8 cellular contexts compared by ENCODE assay signal in the genomic region with DNA sequence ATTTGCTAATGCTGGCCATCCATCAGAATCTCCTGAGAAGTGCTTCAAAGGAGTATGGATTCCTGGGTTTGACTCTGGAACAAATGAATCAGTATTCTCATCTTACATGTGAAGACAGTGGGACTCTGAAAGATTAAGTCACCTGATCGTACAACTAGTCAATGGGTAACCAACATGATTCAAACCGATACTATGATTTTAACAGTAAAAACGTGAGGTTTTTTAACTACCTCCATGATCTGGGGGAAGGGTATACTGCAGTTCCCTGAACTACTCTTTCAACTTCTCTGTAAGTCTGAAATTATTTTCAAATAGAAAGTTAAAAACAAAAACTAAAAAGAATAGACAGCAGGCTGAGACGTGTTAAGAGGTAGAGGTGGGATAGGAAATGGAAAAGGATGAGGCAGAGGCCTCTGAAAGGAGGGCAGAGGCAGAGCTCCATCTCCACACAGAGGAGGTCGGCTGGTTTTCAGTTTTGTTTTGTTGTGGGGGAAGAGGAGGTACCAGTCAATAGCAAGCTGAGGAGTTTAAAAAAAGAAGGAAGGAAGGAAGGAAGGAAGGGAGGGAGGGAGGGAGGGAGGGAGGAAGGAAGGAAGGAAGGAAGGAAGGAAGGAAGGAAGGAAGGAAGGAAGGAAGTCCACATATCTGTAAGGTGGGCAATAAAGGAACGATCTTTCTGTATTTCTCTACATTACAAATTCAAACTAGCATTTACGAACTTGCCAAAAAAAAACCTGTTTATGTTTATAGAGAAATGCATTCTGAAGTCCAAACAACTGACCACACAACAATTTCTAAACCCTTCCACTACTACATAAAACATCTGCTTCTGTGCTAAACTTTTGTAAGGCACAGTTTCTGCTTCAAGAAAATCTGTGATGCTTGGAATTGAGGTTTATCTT.
DNase-seq lines count a peak whose midpoint lies in the region; ATAC-seq and TF ChIP-seq lines count a peak whose summit lies in the region.

No MANE protein-coding gene starts in this region.

- H3K4me3 ChIP-seq in PC-9, result no peak overlapping the region

- no peak overlapping the region for H3K4me2 ChIP-seq in PC-9

- H2AFZ ChIP-seq in PC-9, result no peak overlapping the region

- 0 out of 2 replicates have a peak, but pooled peaks cover 3% of the 10 kb centered on the region for H4K20me1 ChIP-seq in PC-9 (ENCODE audit: insufficient read depth)

- no peaks in the 10 kb centered on the region for H3K9me3 ChIP-seq in PC-9 (ENCODE audit: insufficient read depth, low read depth)

- BruUV-seq in PC-9 (replicated peaks; lab: Mats Ljungman, UMichigan), result no TSS peak

- POLR2A ChIA-PET in PC-9 (lab: Charles Lee; ENCODE audit: unreplicated experiment), result no interaction called here

- ATAC-seq in HG02981 (IDR thresholded peaks at IDR 0.05; ENCODE audit: unreplicated experiment), result peak; percentile 91
- peak; percentile 97 for ATAC-seq in stimulated activated effector memory CD8-positive, alpha-beta T cell treated with anti-CD3 and anti-CD28 coated beads, Interleukin-12 subunit alpha, Interleukin-12 subunit beta, amount 100 ng/mL, for 72 hours
- ATAC-seq in SK-N-SH treated with all-trans-retinoic acid at 6 μM for 48 hours, result no peak

- no peaks in the 10 kb centered on the region; the same call in 1 of the 2 replicates for H3K4me1 ChIP-seq in PC-9 (replicated peaks; ENCODE audit: insufficient read depth)

- peak overlapping the region; percentile 94 for H3K27ac Mint-ChIP-seq in activated T-helper 1 cell treated with anti-CD3 and anti-CD28 coated beads, Interleukin-12 subunit alpha, Interleukin-12 subunit beta, Interleukin-2, Interleukin-4 antibody, amounts not matched to agents 30 ng/mL and 10 ng/mL and 1 ng/mL, durations not matched to agents 14 hours and 24 hours and 36 hours
- peak overlapping the region; percentile 87 for H3K27ac Mint-ChIP-seq in stimulated activated effector memory CD8-positive, alpha-beta T cell treated with anti-CD3 and anti-CD28 coated beads, Interleukin-12 subunit alpha, Interleukin-12 subunit beta, amount 100 ng/mL, for 72 hours

- H3K9me2 ChIP-seq in PC-9 (ENCODE audit: insufficient read depth), result no peaks in the 10 kb centered on the region

- intact Hi-C loops in activated T-helper 1 cell treated with anti-CD3 and anti-CD28 coated beads, Interleukin-12 subunit alpha, Interleukin-12 subunit beta, Interleukin-2, Interleukin-4 antibody, amounts not matched to agents 30 ng/mL and 10 ng/mL and 1 ng/mL, durations not matched to agents 14 hours and 24 hours and 36 hours (cut with micrococcal nuclease), result loop anchor here (1.0 to 5.0 kb wide), 12 partner anchors 19 to 508 kb away; a partner anchor contains a TSS
- intact Hi-C loops in PC-9 (cut with micrococcal nuclease; ENCODE audit: unreplicated experiment), result no loop called here

- H3K79me2 ChIP-seq in PC-9 (ENCODE audit: low read depth), result no peaks in the 10 kb centered on the region

- no peaks in the 10 kb centered on the region for H3K27me3 Mint-ChIP-seq in activated T-helper 1 cell treated with anti-CD3 and anti-CD28 coated beads, Interleukin-12 subunit alpha, Interleukin-12 subunit beta, Interleukin-2, Interleukin-4 antibody, amounts not matched to agents 30 ng/mL and 10 ng/mL and 1 ng/mL, durations not matched to agents 14 hours and 24 hours and 36 hours (ENCODE audit: insufficient read depth)

- no peaks in the 10 kb centered on the region for H3K9me3 Mint-ChIP-seq in activated T-helper 1 cell treated with anti-CD3 and anti-CD28 coated beads, Interleukin-12 subunit alpha, Interleukin-12 subunit beta, Interleukin-2, Interleukin-4 antibody, amounts not matched to agents 30 ng/mL and 10 ng/mL and 1 ng/mL, durations not matched to agents 14 hours and 24 hours and 36 hours
- no peaks in the 10 kb centered on the region for H3K9me3 Mint-ChIP-seq in stimulated activated effector memory CD8-positive, alpha-beta T cell treated with anti-CD3 and anti-CD28 coated beads, Interleukin-12 subunit alpha, Interleukin-12 subunit beta, amount 100 ng/mL, for 72 hours

- CTCF ChIA-PET in PC-9 (lab: Charles Lee), result interaction anchor here (0.5 kb wide), 1 partner anchor 8 kb away, joined by 3 read pairs; no protein-coding TSS in a partner anchor

- no peak overlapping the region for H3K27ac ChIP-seq in PC-9

- no peaks in the 10 kb centered on the region for H3K36me3 ChIP-seq in PC-9 (ENCODE audit: low read depth)

- no peak for TF ChIP-seq CTCF in PC-9 (conservative IDR thresholded peaks at IDR 0.05)

- peaks cover 48% of the 10 kb centered on the region for H3K4me1 Mint-ChIP-seq in activated T-helper 1 cell treated with anti-CD3 and anti-CD28 coated beads, Interleukin-12 subunit alpha, Interleukin-12 subunit beta, Interleukin-2, Interleukin-4 antibody, amounts not matched to agents 30 ng/mL and 10 ng/mL and 1 ng/mL, durations not matched to agents 14 hours and 24 hours and 36 hours (ENCODE audit: low read depth)
- H3K4me1 Mint-ChIP-seq in stimulated activated effector memory CD8-positive, alpha-beta T cell treated with anti-CD3 and anti-CD28 coated beads, Interleukin-12 subunit alpha, Interleukin-12 subunit beta, amount 100 ng/mL, for 72 hours, result peaks cover 33% of the 10 kb centered on the region

- H3K27me3 ChIP-seq in PC-9 (ENCODE audit: insufficient read depth, low read depth), result no peaks in the 10 kb centered on the region

- peaks cover 12% of the 10 kb centered on the region for H3K36me3 Mint-ChIP-seq in activated T-helper 1 cell treated with anti-CD3 and anti-CD28 coated beads, Interleukin-12 subunit alpha, Interleukin-12 subunit beta, Interleukin-2, Interleukin-4 antibody, amounts not matched to agents 30 ng/mL and 10 ng/mL and 1 ng/mL, durations not matched to agents 14 hours and 24 hours and 36 hours (ENCODE audit: low read depth)
- peaks cover 10% of the 10 kb centered on the region for H3K36me3 Mint-ChIP-seq in stimulated activated effector memory CD8-positive, alpha-beta T cell treated with anti-CD3 and anti-CD28 coated beads, Interleukin-12 subunit alpha, Interleukin-12 subunit beta, amount 100 ng/mL, for 72 hours

- H3K4me3 Mint-ChIP-seq in activated T-helper 1 cell treated with anti-CD3 and anti-CD28 coated beads, Interleukin-12 subunit alpha, Interleukin-12 subunit beta, Interleukin-2, Interleukin-4 antibody, amounts not matched to agents 30 ng/mL and 10 ng/mL and 1 ng/mL, durations not matched to agents 14 hours and 24 hours and 36 hours, result peak overlapping the region; percentile 61
- H3K4me3 Mint-ChIP-seq in stimulated activated effector memory CD8-positive, alpha-beta T cell treated with anti-CD3 and anti-CD28 coated beads, Interleukin-12 subunit alpha, Interleukin-12 subunit beta, amount 100 ng/mL, for 72 hours, result peak overlapping the region; percentile 66

- no peaks in the 10 kb centered on the region for H3F3A ChIP-seq in PC-9 (ENCODE audit: insufficient read depth, low read depth)

- DNase-seq in activated CD4-positive, alpha-beta T cell treated with anti-CD3 and anti-CD28 coated beads for 4 hours, result peak; percentile 11 to 13
- DNase-seq in activated CD4-positive, alpha-beta T cell treated with anti-CD3 and anti-CD28 coated beads, Interleukin-2, amount 50 U/mL, for 1 hour, result no peak
- peak; percentile 34 for DNase-seq in activated T-helper 1 cell treated with anti-CD3 and anti-CD28 coated beads, Interleukin-12 subunit alpha, Interleukin-12 subunit beta, Interleukin-2, Interleukin-4 antibody, amounts not matched to agents 30 ng/mL and 10 ng/mL and 1 ng/mL, durations not matched to agents 14 hours and 24 hours and 36 hours (ENCODE audit: low spot score)
- peak; percentile 14 to 69 for DNase-seq in stimulated activated effector memory CD8-positive, alpha-beta T cell treated with anti-CD3 and anti-CD28 coated beads, Interleukin-12 subunit alpha, Interleukin-12 subunit beta, amount 100 ng/mL, for 72 hours (ENCODE audit: low spot score in 2 of 2)
- DNase-seq in NCI-H187 (lab: John Stamatoyannopoulos, UW) (no peak), PC-9 (no peak)

TF ChIP-seq in SK-N-SH treated with all-trans-retinoic acid at 6 μM for 48 hours, 23 proteins besides CTCF, POLR2A, EP300 and RAD21 (continues in another document):
- TF ChIP-seq OSR1 (CRISPR knock-in tag; IDR thresholded peaks at IDR 0.05) (no peak), BACH2 (CRISPR knock-in tag; IDR thresholded peaks at IDR 0.05; ENCODE audit: borderline replicate concordance) (no peak), ISL1 (CRISPR knock-in tag; IDR thresholded peaks at IDR 0.05) (no peak), ESRRG (CRISPR knock-in tag; IDR thresholded peaks at IDR 0.05) (no peak), CSDC2 (CRISPR knock-in tag; IDR thresholded peaks at IDR 0.05) (no peak), ZFP30 (CRISPR knock-in tag; IDR thresholded peaks at IDR 0.05) (no peak), ZNF565 (CRISPR knock-in tag; conservative IDR thresholded peaks at IDR 0.05; ENCODE audit: low read depth) (no peak)
- TF ChIP-seq, protein P1, sequence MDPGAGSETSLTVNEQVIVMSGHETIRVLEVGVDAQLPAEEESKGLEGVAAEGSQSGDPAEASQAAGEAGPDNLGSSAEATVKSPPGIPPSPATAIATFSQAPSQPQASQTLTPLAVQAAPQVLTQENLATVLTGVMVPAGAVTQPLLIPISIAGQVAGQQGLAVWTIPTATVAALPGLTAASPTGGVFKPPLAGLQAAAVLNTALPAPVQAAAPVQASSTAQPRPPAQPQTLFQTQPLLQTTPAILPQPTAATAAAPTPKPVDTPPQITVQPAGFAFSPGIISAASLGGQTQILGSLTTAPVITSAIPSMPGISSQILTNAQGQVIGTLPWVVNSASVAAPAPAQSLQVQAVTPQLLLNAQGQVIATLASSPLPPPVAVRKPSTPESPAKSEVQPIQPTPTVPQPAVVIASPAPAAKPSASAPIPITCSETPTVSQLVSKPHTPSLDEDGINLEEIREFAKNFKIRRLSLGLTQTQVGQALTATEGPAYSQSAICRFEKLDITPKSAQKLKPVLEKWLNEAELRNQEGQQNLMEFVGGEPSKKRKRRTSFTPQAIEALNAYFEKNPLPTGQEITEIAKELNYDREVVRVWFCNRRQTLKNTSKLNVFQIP (CRISPR knock-in tag; IDR thresholded peaks at IDR 0.05; ENCODE audit: borderline replicate concordance, low read depth), result no peak
- TF ChIP-seq, protein P2, sequence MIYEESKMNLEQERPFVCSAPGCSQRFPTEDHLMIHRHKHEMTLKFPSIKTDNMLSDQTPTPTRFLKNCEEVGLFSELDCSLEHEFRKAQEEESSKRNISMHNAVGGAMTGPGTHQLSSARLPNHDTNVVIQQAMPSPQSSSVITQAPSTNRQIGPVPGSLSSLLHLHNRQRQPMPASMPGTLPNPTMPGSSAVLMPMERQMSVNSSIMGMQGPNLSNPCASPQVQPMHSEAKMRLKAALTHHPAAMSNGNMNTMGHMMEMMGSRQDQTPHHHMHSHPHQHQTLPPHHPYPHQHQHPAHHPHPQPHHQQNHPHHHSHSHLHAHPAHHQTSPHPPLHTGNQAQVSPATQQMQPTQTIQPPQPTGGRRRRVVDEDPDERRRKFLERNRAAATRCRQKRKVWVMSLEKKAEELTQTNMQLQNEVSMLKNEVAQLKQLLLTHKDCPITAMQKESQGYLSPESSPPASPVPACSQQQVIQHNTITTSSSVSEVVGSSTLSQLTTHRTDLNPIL (CRISPR knock-in tag; IDR thresholded peaks at IDR 0.05; ENCODE audit: low read depth), result no peak

Comparison
In these comparisons a context has a peak if more than half of its experiments do, and no peak if none do; other contexts are left out.
1. DNase-seq: peak in activated CD4-positive, alpha-beta T cell treated with anti-CD3 and anti-CD28 coated beads for 4 hours (2 of 2), activated T-helper 1 cell treated with anti-CD3 and anti-CD28 coated beads, Interleukin-12 subunit alpha, Interleukin-12 subunit beta, Interleukin-2, Interleukin-4 antibody, amounts not matched to agents 30 ng/mL and 10 ng/mL and 1 ng/mL, durations not matched to agents 14 hours and 24 hours and 36 hours (single experiment) and stimulated activated effector memory CD8-positive, alpha-beta T cell treated with anti-CD3 and anti-CD28 coated beads, Interleukin-12 subunit alpha, Interleukin-12 subunit beta, amount 100 ng/mL, for 72 hours (2 of 2); none in activated CD4-positive, alpha-beta T cell treated with anti-CD3 and anti-CD28 coated beads, Interleukin-2, amount 50 U/mL, for 1 hour (single experiment), NCI-H187 (0 of 2) and PC-9 (0 of 2).